ENCODE assay signal across 8 cellular contexts in the genomic region with DNA sequence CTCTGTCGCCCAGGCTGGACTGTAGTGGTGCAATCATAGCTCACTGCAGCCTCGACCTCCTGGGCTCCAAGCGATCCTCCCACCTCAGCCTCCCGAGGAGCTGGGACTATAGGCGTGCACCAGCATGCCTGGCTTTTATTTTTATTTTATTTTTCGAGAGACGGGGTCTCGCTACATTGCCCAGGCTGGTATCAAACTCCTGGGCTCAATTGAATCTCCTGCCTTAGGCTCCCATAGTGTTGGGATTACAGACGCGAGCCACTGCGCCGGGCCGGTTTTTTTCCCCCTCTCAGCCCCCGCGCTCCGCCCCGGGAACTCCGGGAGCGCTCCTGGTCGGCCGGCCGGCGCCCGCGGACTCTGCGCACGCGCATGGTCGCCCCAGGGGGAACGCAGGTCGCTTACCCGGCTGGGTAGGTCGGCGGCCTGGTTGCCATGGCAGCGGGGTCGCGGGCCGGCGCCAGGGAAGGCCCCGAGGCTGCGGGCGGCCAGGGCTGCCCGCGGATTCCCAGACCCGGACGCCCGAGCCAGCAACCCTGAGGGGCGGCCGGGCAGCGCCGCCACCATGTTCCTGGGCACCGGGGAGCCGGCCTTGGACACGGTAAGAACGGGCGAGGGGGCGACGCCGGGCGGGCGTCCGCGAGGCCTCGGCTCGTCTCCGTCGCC. TPM values are rescaled to one million over a fixed set of nuclear protein-coding genes. Genes with fewer than 3 reads are reported as not detected.
DNase-seq lines count a peak whose midpoint lies in the region; ATAC-seq and TF ChIP-seq lines count a peak whose summit lies in the region.

A gene with protein sequence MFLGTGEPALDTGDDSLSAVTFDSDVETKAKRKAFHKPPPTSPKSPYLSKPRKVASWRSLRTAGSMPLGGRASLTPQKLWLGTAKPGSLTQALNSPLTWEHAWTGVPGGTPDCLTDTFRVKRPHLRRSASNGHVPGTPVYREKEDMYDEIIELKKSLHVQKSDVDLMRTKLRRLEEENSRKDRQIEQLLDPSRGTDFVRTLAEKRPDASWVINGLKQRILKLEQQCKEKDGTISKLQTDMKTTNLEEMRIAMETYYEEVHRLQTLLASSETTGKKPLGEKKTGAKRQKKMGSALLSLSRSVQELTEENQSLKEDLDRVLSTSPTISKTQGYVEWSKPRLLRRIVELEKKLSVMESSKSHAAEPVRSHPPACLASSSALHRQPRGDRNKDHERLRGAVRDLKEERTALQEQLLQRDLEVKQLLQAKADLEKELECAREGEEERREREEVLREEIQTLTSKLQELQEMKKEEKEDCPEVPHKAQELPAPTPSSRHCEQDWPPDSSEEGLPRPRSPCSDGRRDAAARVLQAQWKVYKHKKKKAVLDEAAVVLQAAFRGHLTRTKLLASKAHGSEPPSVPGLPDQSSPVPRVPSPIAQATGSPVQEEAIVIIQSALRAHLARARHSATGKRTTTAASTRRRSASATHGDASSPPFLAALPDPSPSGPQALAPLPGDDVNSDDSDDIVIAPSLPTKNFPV (plus strand): TSS at position 360 of the 663 bp plus-strand sequence. CDS start 203 bp downstream, at position 563.

- no peaks in the 10 kb centered on the region for H3K27me3 Mint-ChIP-seq in T-helper 1 cell treated with Interleukin-12 subunit alpha and Interleukin-12 subunit beta and Interleukin-4 antibody, amounts not matched to agents 30 μg/mL and 1 μg/mL, for 36 hours (ENCODE audit: low read depth)
- no peaks in the 10 kb centered on the region for H3K27me3 Mint-ChIP-seq in type B pancreatic cell

- peak within 1 kb of the TSS; percentile 31 for H3K27ac Mint-ChIP-seq in T-helper 1 cell treated with Interleukin-12 subunit alpha and Interleukin-12 subunit beta and Interleukin-4 antibody, amounts not matched to agents 30 μg/mL and 1 μg/mL, for 36 hours
- H3K27ac Mint-ChIP-seq in type B pancreatic cell: peak within 1 kb of the TSS; percentile 66

- peak within 1 kb of the TSS; percentile 76 for H3K4me3 Mint-ChIP-seq in T-helper 1 cell treated with Interleukin-12 subunit alpha and Interleukin-12 subunit beta and Interleukin-4 antibody, amounts not matched to agents 30 μg/mL and 1 μg/mL, for 36 hours
- H3K4me3 Mint-ChIP-seq in type B pancreatic cell: peak within 1 kb of the TSS; percentile 84

- H3K4me1 Mint-ChIP-seq in T-helper 1 cell treated with Interleukin-12 subunit alpha and Interleukin-12 subunit beta and Interleukin-4 antibody, amounts not matched to agents 30 μg/mL and 1 μg/mL, for 36 hours (ENCODE audit: low read depth): peaks cover 25% of the 10 kb centered on the region
- peaks cover 21% of the 10 kb centered on the region for H3K4me1 Mint-ChIP-seq in type B pancreatic cell (ENCODE audit: unreplicated experiment)

- H3K9me3 Mint-ChIP-seq in T-helper 1 cell treated with Interleukin-12 subunit alpha and Interleukin-12 subunit beta and Interleukin-4 antibody, amounts not matched to agents 30 μg/mL and 1 μg/mL, for 36 hours: no peaks in the 10 kb centered on the region
- H3K9me3 Mint-ChIP-seq in type B pancreatic cell: no peaks in the 10 kb centered on the region

- TF ChIP-seq CTCF in GM10248 (IDR thresholded peaks at IDR 0.05; ENCODE audit: control extremely low read depth, extremely low read depth, low read depth, missing control alignments): no peak
- TF ChIP-seq CTCF in type B pancreatic cell (conservative IDR thresholded peaks at IDR 0.05): no peak

- peaks cover 1% of the 10 kb centered on the region for H3K36me3 Mint-ChIP-seq in T-helper 1 cell treated with Interleukin-12 subunit alpha and Interleukin-12 subunit beta and Interleukin-4 antibody, amounts not matched to agents 30 μg/mL and 1 μg/mL, for 36 hours (ENCODE audit: low read depth)
- H3K36me3 Mint-ChIP-seq in type B pancreatic cell: no peaks in the 10 kb centered on the region

- ATAC-seq in HG02610 (IDR thresholded peaks at IDR 0.05; ENCODE audit: unreplicated experiment) (peak; percentile 60), left cardiac atrium (peak; percentile 76 to 81)

- intact Hi-C loops in left cardiac atrium (cut with DNase I): no loop called here
- intact Hi-C loops in posterior vena cava (cut with DNase I): loop anchor here in 1 of 2 donors (10.0 kb wide), 1 partner anchor 84 kb away; a partner anchor contains a TSS

- DNase-seq in GM10248 (ENCODE audit: extremely low spot score) (peak; percentile 92), NCI-H1105 treated with DMSO at 0.1 percent for 48 hours (lab: John Stamatoyannopoulos, UW) (peak; percentile 83), amniotic stem cell (lab: John Stamatoyannopoulos, UW) (peak; percentile 37), left cardiac atrium (peak; percentile 96), posterior vena cava (ENCODE audit: low spot score) (peak; percentile 98), type B pancreatic cell (ENCODE audit: extremely low spot score, unreplicated experiment) (peak; percentile 97)

- POLR2A ChIA-PET in GM10248 (lab: Yijun Ruan, JAX): interaction anchor here (0.5 kb wide), 1 partner anchor 141 kb away, joined by 4 read pairs; no protein-coding TSS in a partner anchor

- CTCF ChIA-PET in GM10248 (lab: Yijun Ruan, JAX): interaction anchor here (0.8 to 1.9 kb wide), 4 partner anchors 9 to 112 kb away, joined by 3 to 4 read pairs (median 4); no protein-coding TSS in a partner anchor

RNA-seq across cellular contexts. Expression of the gene that starts here (rescaled TPM):
- 10 to 100 TPM; 11.5 to 12.0 TPM for total RNA-seq in left cardiac atrium
- total RNA-seq in posterior vena cava: 10 to 100 TPM; 14.6 to 19.1 TPM
- 25.7 and 35.2 TPM in 2 replicates for total RNA-seq in type B pancreatic cell (ENCODE audit: low replicate concordance)

Comparison
In these comparisons a context has a peak if more than half of its experiments do, and no peak if none do; other contexts are left out.
1. Peak in every context shown above with its lines: DNase-seq and ATAC-seq.
2. DNase-seq: peak in every context shown above with its lines; median percentile 98 in posterior vena cava; 97 in type B pancreatic cell; 96 in left cardiac atrium; 92 in GM10248; 83 in NCI-H1105 treated with DMSO at 0.1 percent for 48 hours; 37 in amniotic stem cell.